8 cellular contexts compared by ENCODE assay signal in the genomic region with DNA sequence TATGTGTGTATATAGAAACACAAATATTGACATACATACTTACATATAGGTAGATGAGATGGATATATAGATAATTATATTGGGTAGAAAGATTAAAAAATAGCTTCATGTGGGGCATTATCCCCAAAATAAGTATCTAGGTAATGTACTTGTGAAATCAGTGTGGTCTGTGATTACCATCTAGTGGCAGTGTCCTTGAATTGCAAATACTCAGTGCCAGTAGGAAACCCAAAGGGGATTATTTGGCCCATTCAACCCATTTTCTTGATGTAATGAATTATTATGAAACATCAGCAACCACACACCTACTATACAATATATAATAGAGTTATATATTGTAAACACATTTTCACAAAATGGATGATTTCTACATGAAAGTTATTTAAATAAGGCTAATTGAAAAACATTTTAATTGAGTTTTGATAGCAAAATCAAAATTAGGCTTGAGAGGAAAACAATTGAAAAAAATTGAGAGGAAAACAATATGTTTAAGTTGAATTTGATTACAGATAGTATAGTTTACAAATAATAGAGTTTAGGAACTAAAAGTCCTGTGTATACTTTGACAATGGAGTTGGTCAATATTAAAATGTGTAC.
DNase-seq lines count a peak whose midpoint lies in the region; ATAC-seq and TF ChIP-seq lines count a peak whose summit lies in the region.

No MANE protein-coding gene starts in this region.

- H3K27me3 Mint-ChIP-seq in Caco-2 (ENCODE audit: insufficient read depth, unreplicated experiment): no peaks in the 10 kb centered on the region

- no peak overlapping the region for H3K18ac ChIP-seq in neuronal stem cell (ENCODE audit: low read length)

- no peak overlapping the region for H2BK120ac ChIP-seq in neuronal stem cell (ENCODE audit: low read depth, low read length)

- H3K9me3 Mint-ChIP-seq in Caco-2 (ENCODE audit: unreplicated experiment): peaks cover 7% of the 10 kb centered on the region

- H2AFZ ChIP-seq in neuronal stem cell (ENCODE audit: low read length): no peak overlapping the region

- H3K23ac ChIP-seq in neuronal stem cell (ENCODE audit: low read depth, low read length, poor library complexity): no peak overlapping the region

- no peak for ATAC-seq in HG03354 (IDR thresholded peaks at IDR 0.05; ENCODE audit: poor library complexity, severe bottlenecking, unreplicated experiment)

- POLR2A ChIA-PET in Caco-2 (lab: Charles Lee): no interaction called here

- no peak overlapping the region for H3K4me3 Mint-ChIP-seq in Caco-2 (ENCODE audit: unreplicated experiment)

- no peak overlapping the region for H2BK15ac ChIP-seq in neuronal stem cell (ENCODE audit: low read length)

- no peak overlapping the region for H2AK5ac ChIP-seq in neuronal stem cell (ENCODE audit: low read depth, low read length)

- H2BK12ac ChIP-seq in neuronal stem cell (ENCODE audit: low read length): no peak overlapping the region

- no peak overlapping the region for H3K9ac ChIP-seq in neuronal stem cell (ENCODE audit: low read depth, low read length, poor library complexity)

- TF ChIP-seq CTCF in Caco-2 (IDR thresholded peaks at IDR 0.05; ENCODE audit: insufficient read depth in 1 of 2, low read depth in 1 of 2, low read length in 1 of 2, severe bottlenecking in 1 of 2, unreplicated experiment in 1 of 2) (peak; percentile 42 to 43), coronary artery (IDR thresholded peaks at IDR 0.05) (peak; percentile 23)

- H3K4me1 Mint-ChIP-seq in Caco-2 (ENCODE audit: low read depth, unreplicated experiment): peaks cover 7% of the 10 kb centered on the region

- no peak overlapping the region for H3K14ac ChIP-seq in neuronal stem cell (ENCODE audit: low read length)

- no peak overlapping the region for H2BK5ac ChIP-seq in neuronal stem cell (ENCODE audit: low read length)

- H4K8ac ChIP-seq in neuronal stem cell (ENCODE audit: low read depth, low read length): no peak overlapping the region

- no peaks in the 10 kb centered on the region for H3K36me3 Mint-ChIP-seq in Caco-2 (ENCODE audit: insufficient read depth, unreplicated experiment)

- H3K4me2 ChIP-seq in neuronal stem cell (ENCODE audit: insufficient read depth, low read length, poor library complexity, severe bottlenecking): no peak overlapping the region

- H3K4me3 ChIP-seq in Caco-2 (ENCODE audit: low read depth, low read length): no peak overlapping the region
- H3K4me3 ChIP-seq in coronary artery: no peak overlapping the region
- H3K4me3 ChIP-seq in neuronal stem cell (ENCODE audit: low read length in 2 of 2): no peak overlapping the region

- no peak overlapping the region for H3K4ac ChIP-seq in neuronal stem cell (ENCODE audit: low read length)

- H3K27me3 ChIP-seq in Caco-2 (replicated peaks; ENCODE audit: control insufficient read depth, insufficient read depth, low read length): no peaks in the 10 kb centered on the region
- H3K27me3 ChIP-seq in neuronal stem cell (ENCODE audit: control insufficient read depth in 3 of 3, insufficient read depth in 3 of 3, low read depth in 1 of 3, low read length in 3 of 3): no peaks in the 10 kb centered on the region

- CTCF ChIA-PET in Caco-2 (lab: Charles Lee): interaction anchor here (1.5 kb wide), 1 partner anchor 1212 kb away, joined by 4 read pairs; no protein-coding TSS in a partner anchor

- no peaks in the 10 kb centered on the region for H3K79me1 ChIP-seq in neuronal stem cell (ENCODE audit: low read depth, low read length)

- H4K91ac ChIP-seq in neuronal stem cell (ENCODE audit: low read depth, low read length, poor library complexity): no peak overlapping the region

- no peaks in the 10 kb centered on the region for H3K9me3 ChIP-seq in Caco-2
- no peaks in the 10 kb centered on the region for H3K9me3 ChIP-seq in neuronal stem cell (replicated peaks in 1 of 2; ENCODE audit: control insufficient read depth in 2 of 2, insufficient read depth in 1 of 2, low read depth in 1 of 2, low read length in 2 of 2)

- H3K36me3 ChIP-seq in Caco-2 (ENCODE audit: control insufficient read depth, insufficient read depth, low read length): no peaks in the 10 kb centered on the region
- H3K36me3 ChIP-seq in neuronal stem cell (replicated peaks in 1 of 2; ENCODE audit: control insufficient read depth in 2 of 2, insufficient read depth in 2 of 2, low read length in 2 of 2): no peaks in the 10 kb centered on the region

- no peaks in the 10 kb centered on the region for H3K4me1 ChIP-seq in Caco-2
- no peaks in the 10 kb centered on the region for H3K4me1 ChIP-seq in neuronal stem cell (ENCODE audit: control insufficient read depth in 2 of 2, insufficient read depth in 1 of 2, low read depth in 1 of 2, low read length in 2 of 2)

- H3K27ac Mint-ChIP-seq in Caco-2 (ENCODE audit: unreplicated experiment): no peak overlapping the region

- BruUV-seq in Caco-2 (replicated peaks; lab: Mats Ljungman, UMichigan): no TSS peak

- DNase-seq in Caco-2: peak in 1 of 2 experiments; percentile 22
- DNase-seq in H4 (ENCODE audit: low spot score): peak; percentile 44
- DNase-seq in NCI-H69 (lab: John Stamatoyannopoulos, UW): peak; percentile 61
- DNase-seq in coronary artery (ENCODE audit: low spot score): no peak
- DNase-seq in neuronal stem cell (ENCODE audit: low spot score): peak; percentile 21
- DNase-seq in stimulated activated CD4-positive, alpha-beta T cell treated with anti-CD3 and anti-CD28 coated beads, Interleukin-4, amount 100 ng/mL, for 4 hours: no peak
- no peak for DNase-seq in C1 segment of cervical spinal cord (lab: John Stamatoyannopoulos, UW)

- H3K27ac ChIP-seq in coronary artery: no peak overlapping the region
- H3K27ac ChIP-seq in neuronal stem cell (replicated peaks; ENCODE audit: low read length): no peak overlapping the region

- intact Hi-C loops in Caco-2 (cut with micrococcal nuclease; ENCODE audit: unreplicated experiment): loop anchor here (1.0 to 5.0 kb wide), 3 partner anchors 168 to 1212 kb away; no protein-coding TSS in a partner anchor

Comparison
In these comparisons a context has a peak if more than half of its experiments do, and no peak if none do; other contexts are left out.
1. DNase-seq: peak in H4 (single experiment), NCI-H69 (single experiment) and neuronal stem cell (single experiment); none in coronary artery (single experiment), stimulated activated CD4-positive, alpha-beta T cell treated with anti-CD3 and anti-CD28 coated beads, Interleukin-4, amount 100 ng/mL, for 4 hours (0 of 2) and C1 segment of cervical spinal cord (0 of 14).